In the genomic region with DNA sequence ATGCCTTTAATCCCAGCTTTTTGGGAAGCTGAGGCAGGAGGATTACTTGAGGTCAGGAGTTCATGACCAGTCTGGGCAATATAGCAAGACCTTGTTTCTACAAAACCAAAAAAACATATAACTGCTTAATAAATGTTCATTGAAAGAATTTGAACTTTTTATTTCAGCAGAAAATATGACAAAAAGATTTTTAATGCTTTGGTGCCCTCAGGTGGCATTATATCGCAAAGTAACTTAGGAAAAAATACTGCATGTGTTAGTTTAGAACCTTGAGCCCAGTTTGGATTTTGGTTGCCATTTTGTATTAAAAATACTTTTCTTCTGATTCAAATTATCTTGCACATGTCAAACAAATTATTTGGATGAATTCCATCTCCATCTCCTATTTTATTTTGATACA, we compare ENCODE assay signal across 11 cellular contexts.
DNase-seq lines count a peak whose midpoint lies in the region; ATAC-seq, FAIRE-seq and TF ChIP-seq lines count a peak whose summit lies in the region.
"Had no signal": no experiment of that assay in that cellular context is flagged by ENCODE, and none has a peak within 500 bp of the region (broad histone marks: within the 10 kb centered on the region; RNA-seq: fewer than 3 reads in every experiment).

No MANE protein-coding gene starts in this region.

- peak; percentile 44 for DNase-seq in DMS 273 (lab: John Stamatoyannopoulos, UW; ENCODE audit: unreplicated experiment)
- DNase-seq in DMS 273 treated with DMSO at 0.1 percent for 48 hours (lab: John Stamatoyannopoulos, UW) = no peak
- DNase-seq in LNCaP clone FGC (ENCODE audit: low read depth) = no peak
- DNase-seq in K562 (ENCODE audit: extremely low read depth in 1 of 4, low spot score in 3 of 4) = peak in 2 of 4 experiments; percentile 12 to 13
- DNase-seq in immature natural killer cell = no peak
- DNase-seq in T1000 (lab: John Stamatoyannopoulos, UW) = no peak
- DNase-seq: 8988T, cortex of kidney, NCI-H510A treated with DMSO at 0.1 percent for 48 hours had no signal

- H3K9me1 ChIP-seq in K562 (ENCODE audit: control insufficient read depth, insufficient read depth, low read length) = no peaks in the 10 kb centered on the region

- POLR2A ChIA-PET in K562 (lab: Yijun Ruan, JAX) = no interaction called here

- 0% methylated on average over 1 of the region's 1 CpG for whole genome bisulfite sequencing in K562 (ENCODE audit: insufficient coverage, low coverage, missing lambda C conversion rate)
- WGBS in gastroesophageal sphincter (ENCODE audit: low coverage in 1 of 2), 2 donors = 89 to 90% methylated on average over 1 of the region's 1 CpG

- no peaks in the 10 kb centered on the region for H3K36me3 ChIP-seq in K562 (ENCODE audit: control insufficient read depth, insufficient read depth, low read length)
- no peaks in the 10 kb centered on the region for H3K36me3 ChIP-seq in gastroesophageal sphincter

- in situ Hi-C loops in K562 (cut with MboI) = no loop called here

- no peaks in the 10 kb centered on the region for H3K79me2 ChIP-seq in K562 (ENCODE audit: control insufficient read depth, insufficient read depth, low read length)

- no peaks in the 10 kb centered on the region for H3K4me1 ChIP-seq in K562 (replicated peaks in 1 of 2; ENCODE audit: control insufficient read depth in 2 of 2, insufficient read depth in 2 of 2, low read length in 2 of 2)
- no peaks in the 10 kb centered on the region for H3K4me1 ChIP-seq in gastroesophageal sphincter

- ATAC-seq in K562 = no peak
- no peak for ATAC-seq in gastroesophageal sphincter

- TF ChIP-seq RAD21 in K562 (CRISPR knock-in tag; conservative IDR thresholded peaks at IDR 0.05 in 1 of 2, IDR thresholded peaks at IDR 0.05 in 1 of 2) = peak; percentile 58 to 70

- H3K4me3 Mint-ChIP-seq in nephron (no peak overlapping the region), immature natural killer cell (no peak overlapping the region)

- H3K27me3 ChIP-seq in K562 (ENCODE audit: control insufficient read depth in 2 of 2, insufficient read depth in 2 of 2, low read length in 2 of 2) (no peaks in the 10 kb centered on the region), gastroesophageal sphincter (no peaks in the 10 kb centered on the region)

- no peak overlapping the region for H3K27ac Mint-ChIP-seq in nephron
- H3K27ac Mint-ChIP-seq in immature natural killer cell = no peak overlapping the region

- CTCF ChIA-PET in K562 (lab: Yijun Ruan, JAX; ENCODE audit: low intra/inter-chr PET ratio) = interaction anchor here (1.6 kb wide), 1 partner anchor 376 kb away, joined by 7 read pairs; no protein-coding TSS in a partner anchor

- no peak for TF ChIP-seq POLR2A in K562 (conservative IDR thresholded peaks at IDR 0.05)
- no peak for TF ChIP-seq POLR2A in gastroesophageal sphincter (IDR thresholded peaks at IDR 0.05)

- TF ChIP-seq EP300 in K562 (IDR thresholded peaks at IDR 0.05; ENCODE audit: low read length) = no peak
- TF ChIP-seq EP300 in gastroesophageal sphincter (IDR thresholded peaks at IDR 0.05) = no peak

- no peak overlapping the region for H3K4me3 ChIP-seq in LNCaP clone FGC (ENCODE audit: low read depth, low read length)
- H3K4me3 ChIP-seq in K562 = no peak overlapping the region
- no peak overlapping the region for H3K4me3 ChIP-seq in gastroesophageal sphincter

- H3K9ac ChIP-seq in K562 (ENCODE audit: insufficient read depth in 1 of 2, low read depth in 2 of 2, low read length in 2 of 2) = no peak overlapping the region

- no peak overlapping the region for H3K27ac ChIP-seq in K562 (ENCODE audit: extremely low read depth, low read depth, low read length)
- H3K27ac ChIP-seq in gastroesophageal sphincter = no peak overlapping the region

- H3K27me3 Mint-ChIP-seq in nephron (ENCODE audit: low read depth) = peaks cover 3% of the 10 kb centered on the region
- H3K27me3 Mint-ChIP-seq in immature natural killer cell (ENCODE audit: low read depth in 3 of 3) = peaks cover 6 to 7% (median 6%) of the 10 kb centered on the region in 3 donors

- no peak overlapping the region for H2AFZ ChIP-seq in K562 (ENCODE audit: low read depth, low read length)

- FAIRE-seq in K562 (lab: Jason Lieb, UNC) = peak; percentile 57

- no TSS peak for BruUV-seq in K562 (replicated peaks; lab: Mats Ljungman, UMichigan)

- TF ChIP-seq CTCF in LNCaP clone FGC (IDR thresholded peaks at IDR 0.05; ENCODE audit: control insufficient read depth, extremely low read depth, insufficient read depth) (peak; percentile 56), K562 (IDR thresholded peaks at IDR 0.05 in 2 of 3, conservative IDR thresholded peaks at IDR 0.05 in 1 of 3; ENCODE audit: insufficient read depth in 2 of 3, low read depth in 1 of 3, low read length in 3 of 3) (peak in 2 of 3 experiments; percentile 13 to 57; a peak in 2 of 6 replicates), nephron (IDR thresholded peaks at IDR 0.05; ENCODE audit: unreplicated experiment in 3 of 3) (peak; percentile 20 to 28 (median 21)), gastroesophageal sphincter (IDR thresholded peaks at IDR 0.05) (no peak)

- H3K9me3 Mint-ChIP-seq in nephron = no peaks in the 10 kb centered on the region
- no peaks in the 10 kb centered on the region for H3K9me3 Mint-ChIP-seq in immature natural killer cell

- H3K9me3 ChIP-seq in K562 (replicated peaks; ENCODE audit: control insufficient read depth, insufficient read depth, low read depth, low read length) (no peaks in the 10 kb centered on the region), gastroesophageal sphincter (no peaks in the 10 kb centered on the region)

- no peaks in the 10 kb centered on the region for H4K20me1 ChIP-seq in K562 (replicated peaks; ENCODE audit: control insufficient read depth, insufficient read depth, low read length)

- H3K4me1 Mint-ChIP-seq in nephron = no peaks in the 10 kb centered on the region
- no peaks in the 10 kb centered on the region for H3K4me1 Mint-ChIP-seq in immature natural killer cell

- intact Hi-C loops in K562 (cut with micrococcal nuclease) = loop anchor here (1.0 to 10.0 kb wide), 2 partner anchors 376 to 1002 kb away; no protein-coding TSS in a partner anchor

- H3K4me2 ChIP-seq in K562 (ENCODE audit: insufficient read depth, low read length) = no peak overlapping the region

- H3K36me3 Mint-ChIP-seq in nephron (ENCODE audit: low read depth) = no peaks in the 10 kb centered on the region
- no peaks in the 10 kb centered on the region for H3K36me3 Mint-ChIP-seq in immature natural killer cell

TF ChIP-seq in K562, 482 proteins besides CTCF, POLR2A, EP300 and RAD21:
- TF ChIP-seq ELF4 (CRISPR knock-in tag; IDR thresholded peaks at IDR 0.05) = no peak
- no peak for TF ChIP-seq TSC22D4 (tag; IDR thresholded peaks at IDR 0.05)
- TF ChIP-seq MBD2 (IDR thresholded peaks at IDR 0.05; ENCODE audit: borderline replicate concordance, low read depth) = no peak
- no peak for TF ChIP-seq ARNT (IDR thresholded peaks at IDR 0.05)
- TF ChIP-seq SMC3 (conservative IDR thresholded peaks at IDR 0.05; ENCODE audit: insufficient read depth, low read depth, low read length) = 0 out of 2 replicates have a peak, but pooled peaks have one; percentile 12
- TF ChIP-seq, protein P1, sequence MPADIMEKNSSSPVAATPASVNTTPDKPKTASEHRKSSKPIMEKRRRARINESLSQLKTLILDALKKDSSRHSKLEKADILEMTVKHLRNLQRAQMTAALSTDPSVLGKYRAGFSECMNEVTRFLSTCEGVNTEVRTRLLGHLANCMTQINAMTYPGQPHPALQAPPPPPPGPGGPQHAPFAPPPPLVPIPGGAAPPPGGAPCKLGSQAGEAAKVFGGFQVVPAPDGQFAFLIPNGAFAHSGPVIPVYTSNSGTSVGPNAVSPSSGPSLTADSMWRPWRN (IDR thresholded peaks at IDR 0.05; ENCODE audit: low read depth) = no peak
- TF ChIP-seq, protein P2, sequence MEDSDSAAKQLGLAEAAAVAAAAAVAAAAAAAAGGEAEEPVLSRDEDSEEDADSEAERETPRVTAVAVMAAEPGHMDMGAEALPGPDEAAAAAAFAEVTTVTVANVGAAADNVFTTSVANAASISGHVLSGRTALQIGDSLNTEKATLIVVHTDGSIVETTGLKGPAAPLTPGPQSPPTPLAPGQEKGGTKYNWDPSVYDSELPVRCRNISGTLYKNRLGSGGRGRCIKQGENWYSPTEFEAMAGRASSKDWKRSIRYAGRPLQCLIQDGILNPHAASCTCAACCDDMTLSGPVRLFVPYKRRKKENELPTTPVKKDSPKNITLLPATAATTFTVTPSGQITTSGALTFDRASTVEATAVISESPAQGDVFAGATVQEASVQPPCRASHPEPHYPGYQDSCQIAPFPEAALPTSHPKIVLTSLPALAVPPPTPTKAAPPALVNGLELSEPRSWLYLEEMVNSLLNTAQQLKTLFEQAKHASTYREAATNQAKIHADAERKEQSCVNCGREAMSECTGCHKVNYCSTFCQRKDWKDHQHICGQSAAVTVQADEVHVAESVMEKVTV (CRISPR knock-in tag; IDR thresholded peaks at IDR 0.05) = peak; percentile 36; the same call in 1 of the 2 replicates

Comparison
In these comparisons a context has a peak if more than half of its experiments do, and no peak if none do; other contexts are left out.
1. CTCF ChIP-seq: peak in LNCaP clone FGC (single experiment), K562 (2 of 3) and nephron (3 of 3); none in gastroesophageal sphincter (0 of 4).